8 cellular contexts compared by ENCODE assay signal in genomic region chr9:137578518-137579258, GRCh38. TPM values are rescaled to one million over a fixed set of nuclear protein-coding genes. Genes with fewer than 3 reads are reported as not detected.
A peak's percentile ranks its signal among the peaks of the same experiment; 100 is the strongest.
DNase-seq lines count a peak whose midpoint lies in the region; ATAC-seq and TF ChIP-seq lines count a peak whose summit lies in the region.

Gene DPH7, minus strand, starts transcription at chr9:137578925. Its CDS starts 148 bp downstream, at chr9:137578777.

- POLR2A ChIA-PET in AG04449 (lab: Yijun Ruan, JAX) = interaction anchor here (1.0 to 2.0 kb wide), 3 partner anchors 8 to 27 kb away, joined by 3 to 7 read pairs (median 4); partner anchors contain the start of gene MRPL41

- intact Hi-C loops in mammary epithelial cell (cut with micrococcal nuclease) = loop anchor here (1.0 kb wide), 2 partner anchors 11 to 34 kb away; no protein-coding TSS in a partner anchor

- peaks cover 26% of the 10 kb centered on the region for H3K4me1 ChIP-seq in mammary epithelial cell (ENCODE audit: insufficient read depth, low read length)

- WGBS in mammary epithelial cell (ENCODE audit: low coverage, missing lambda C conversion rate) = 3% methylated on average over 16 of the region's 82 CpGs

- H3K27ac ChIP-seq in WERI-Rb-1 (peak within 1 kb of the TSS; percentile 95), mammary epithelial cell (ENCODE audit: insufficient read depth, low read depth, low read length) (peak within 1 kb of the TSS; percentile 48)

- H3K9me3 ChIP-seq in WERI-Rb-1 (ENCODE audit: severe bottlenecking) (no peaks in the 10 kb centered on the region), mammary epithelial cell (replicated peaks; ENCODE audit: insufficient read depth, low read length) (no peaks in the 10 kb centered on the region)

- H3K27me3 ChIP-seq in WERI-Rb-1 (ENCODE audit: insufficient read depth, low read depth, severe bottlenecking) (no peaks in the 10 kb centered on the region), mammary epithelial cell (ENCODE audit: insufficient read depth, low read length) (no peaks in the 10 kb centered on the region)

- DNase-seq in AG04449 (ENCODE audit: low read depth, low spot score) (peak; percentile 17), NCI-H2171 treated with DMSO at 0.1 percent for 48 hours (lab: John Stamatoyannopoulos, UW) (peak; percentile 93), WERI-Rb-1 (peak; percentile 95), mammary epithelial cell (peak; percentile 91), iPS-NIHi7 (ENCODE audit: extremely low spot score) (peak; percentile 98), smooth muscle cell of the brain vasculature (ENCODE audit: low read depth, low spot score) (peak; percentile 70)

- H3K79me2 ChIP-seq in mammary epithelial cell (ENCODE audit: insufficient read depth, low read length) = peaks cover 62% of the 10 kb centered on the region

- peaks cover 69% of the 10 kb centered on the region for H3K36me3 ChIP-seq in WERI-Rb-1
- H3K36me3 ChIP-seq in mammary epithelial cell (ENCODE audit: insufficient read depth, low read length) = peaks cover 16% of the 10 kb centered on the region

- peak within 1 kb of the TSS; percentile 66 for H3K9ac ChIP-seq in mammary epithelial cell (ENCODE audit: insufficient read depth, low read length)

- dilution Hi-C loops in mammary epithelial cell (cut with HindIII; ENCODE audit: low sequenced_read_pairs) = no loop called here

- in situ Hi-C loops in mammary epithelial cell (cut with MboI; ENCODE audit: low sequenced_read_pairs in 2 of 2) = no loop called here

- CTCF ChIA-PET in AG04449 (lab: Yijun Ruan, JAX) (interaction anchor here (0.8 to 5.3 kb wide), 16 partner anchors 11 to 121 kb away, joined by 3 to 91 read pairs (median 6); partner anchors contain the start of genes MRPL41, PNPLA7 and ZMYND19), mammary epithelial cell (lab: Charles Lee; ENCODE audit: low non-redundant PET) (interaction anchor here (0.8 kb wide), 1 partner anchor 445 kb away, joined by 3 read pairs; no protein-coding TSS in a partner anchor)

- no TSS peak for BruUV-seq in mammary epithelial cell (replicated peaks; lab: Mats Ljungman, UMichigan)

- H3K4me3 ChIP-seq in AG04449 (ENCODE audit: low read depth, low read length) = peak within 1 kb of the TSS; percentile 95
- peak within 1 kb of the TSS; percentile 91 for H3K4me3 ChIP-seq in WERI-Rb-1 (ENCODE audit: low read depth, low read length)
- peak within 1 kb of the TSS; percentile 90 to 98 (median 98) for H3K4me3 ChIP-seq in mammary epithelial cell (replicated peaks in 1 of 3; ENCODE audit: insufficient read depth in 1 of 3, low read depth in 2 of 3, low read length in 3 of 3)

- H4K20me1 ChIP-seq in mammary epithelial cell (ENCODE audit: insufficient read depth, low read length) = no peaks in the 10 kb centered on the region

- peak within 1 kb of the TSS; percentile 96 for H3K4me2 ChIP-seq in mammary epithelial cell (ENCODE audit: insufficient read depth, low read depth, low read length)

- TF ChIP-seq CTCF in AG04449 (IDR thresholded peaks at IDR 0.05; ENCODE audit: insufficient read depth, low read length, missing control alignments) (peak; percentile 99), WERI-Rb-1 (IDR thresholded peaks at IDR 0.05; ENCODE audit: low read depth, low read length) (peak; percentile 94), mammary epithelial cell (conservative IDR thresholded peaks at IDR 0.05 in 1 of 2, IDR thresholded peaks at IDR 0.05 in 1 of 2; ENCODE audit: extremely low read depth in 1 of 2, insufficient read depth in 1 of 2, low read depth in 1 of 2, low read length in 2 of 2) (peak; percentile 78 to 94)

- ATAC-seq in GM18867 (IDR thresholded peaks at IDR 0.05; ENCODE audit: unreplicated experiment) (peak; percentile 91), HG03103 (IDR thresholded peaks at IDR 0.05; ENCODE audit: low read depth, unreplicated experiment) (peak; percentile 81)

- peak within 1 kb of the TSS; percentile 88 for H2AFZ ChIP-seq in mammary epithelial cell (ENCODE audit: low read depth, low read length)

RNA-seq across cellular contexts. Expression of gene DPH7, which starts in this region (rescaled TPM):
- total RNA-seq in mammary epithelial cell = 10 to 100 TPM; 25.0 to 41.4 TPM
- polyA plus RNA-seq in mammary epithelial cell = 26.8 TPM
- 31.9 TPM for polyA minus RNA-seq in mammary epithelial cell

Comparison
In these comparisons a context has a peak if more than half of its experiments do, and no peak if none do; other contexts are left out.
1. Peak in every context shown above with its lines: DNase-seq, ATAC-seq, H3K4me3 ChIP-seq and H3K27ac ChIP-seq.
2. DNase-seq: peak in every context shown above with its lines; median percentile 98 in iPS-NIHi7; 95 in WERI-Rb-1; 93 in NCI-H2171 treated with DMSO at 0.1 percent for 48 hours; 91 in mammary epithelial cell; 70 in smooth muscle cell of the brain vasculature; 17 in AG04449.